15 cellular contexts compared by ENCODE assay signal in genomic region chr5:157180374-157181264, GRCh38. TPM values are rescaled to one million over a fixed set of nuclear protein-coding genes. Genes with fewer than 3 reads are reported as not detected.
DNase-seq lines count a peak whose midpoint lies in the region; ATAC-seq and TF ChIP-seq lines count a peak whose summit lies in the region.
"Had no signal": no experiment of that assay in that cellular context is flagged by ENCODE, and none has a peak within 500 bp of the region (broad histone marks: within the 10 kb centered on the region; RNA-seq: fewer than 3 reads in every experiment).

ITK (plus strand) TSS chr5:157180840; CDS start chr5:157180978, 138 bp downstream.

- no peaks in the 10 kb centered on the region for H3F3A ChIP-seq in smooth muscle cell (ENCODE audit: low read depth)

- H3K9me3 ChIP-seq in DND-41 (ENCODE audit: insufficient read depth, low read length, severe bottlenecking) (no peaks in the 10 kb centered on the region), smooth muscle cell (replicated peaks; ENCODE audit: low read depth) (no peaks in the 10 kb centered on the region)

- H3K36me3 ChIP-seq in DND-41 (ENCODE audit: insufficient read depth, low read length): peaks cover 25% of the 10 kb centered on the region
- no peaks in the 10 kb centered on the region for H3K36me3 ChIP-seq in smooth muscle cell (ENCODE audit: low read depth)

- H3K9ac ChIP-seq in DND-41 (ENCODE audit: low read depth, low read length): peak within 1 kb of the TSS; percentile 73
- no peak within 1 kb of the TSS for H3K9ac ChIP-seq in smooth muscle cell (ENCODE audit: low read depth)
- H3K9ac ChIP-seq: KMS-11 had no signal

- no peak for TF ChIP-seq CTCF in DND-41 (IDR thresholded peaks at IDR 0.05; ENCODE audit: borderline replicate concordance, extremely low read depth, low read length, poor library complexity, severe bottlenecking)
- TF ChIP-seq CTCF in smooth muscle cell (IDR thresholded peaks at IDR 0.05; ENCODE audit: borderline replicate concordance, insufficient read depth, poor library complexity, severe bottlenecking): no peak
- no peak for TF ChIP-seq CTCF in RWPE1 (conservative IDR thresholded peaks at IDR 0.05; ENCODE audit: low read depth)

- H3K27me3 ChIP-seq in DND-41 (ENCODE audit: insufficient read depth, low read length, poor library complexity) (no peaks in the 10 kb centered on the region), smooth muscle cell (ENCODE audit: low read depth) (peaks cover 21% of the 10 kb centered on the region)

- DNase-seq in DND-41 (peak; percentile 78), OCI-M1 (lab: John Stamatoyannopoulos, UW) (peak; percentile 8), smooth muscle cell (lab: John Stamatoyannopoulos, UW; ENCODE audit: unreplicated experiment) (no peak), NCI-H2171 treated with DMSO at 0.1 percent for 48 hours (lab: John Stamatoyannopoulos, UW) (no peak), RWPE1 (ENCODE audit: low spot score) (no peak)
- DNase-seq in activated naive CD4-positive, alpha-beta T cell treated with anti-CD3 and anti-CD28 coated beads, Interleukin-2, amount 50 U/mL, for 72 hours (ENCODE audit: low spot score in 2 of 2): no peak
- DNase-seq: C1 segment of cervical spinal cord; left ventricle myocardium superior; NCI-H2107; nucleus accumbens; stimulated activated naive B cell treated with anti-CD40 and anti-IgM and Interleukin-4, amounts not matched to agents 10 μg/mL and 1 μg/mL and 100 μg/mL, for 72 hours had no signal

- peaks cover 42 to 60% of the 10 kb centered on the region in 2 donors for H3K36me3 Mint-ChIP-seq in activated naive CD4-positive, alpha-beta T cell treated with anti-CD3 and anti-CD28 coated beads, Interleukin-2, amount 50 U/mL, for 72 hours
- H3K36me3 Mint-ChIP-seq: stimulated activated naive B cell treated with anti-CD40 and anti-IgM and Interleukin-4, amounts not matched to agents 10 μg/mL and 1 μg/mL and 100 μg/mL, for 72 hours had no signal

- H4K20me1 ChIP-seq in DND-41 (ENCODE audit: insufficient read depth, low read length) (peaks cover 8% of the 10 kb centered on the region; the same call in 1 of the 2 replicates), smooth muscle cell (ENCODE audit: low read depth) (no peaks in the 10 kb centered on the region)

- H3K4me1 ChIP-seq in DND-41 (ENCODE audit: insufficient read depth, low read length) (peaks cover 61% of the 10 kb centered on the region), smooth muscle cell (ENCODE audit: low read depth) (no peaks in the 10 kb centered on the region)

- CTCF ChIA-PET in RWPE1 (lab: Yijun Ruan, JAX): interaction anchor here (0.6 kb wide), 1 partner anchor 28 kb away, joined by 3 read pairs; no protein-coding TSS in a partner anchor

- peak within 1 kb of the TSS; percentile 53 for H2AFZ ChIP-seq in DND-41 (ENCODE audit: low read depth, low read length)
- H2AFZ ChIP-seq in smooth muscle cell (ENCODE audit: low read depth): peak within 1 kb of the TSS; percentile 30
- H2AFZ ChIP-seq: hepatocyte had no signal

- peak within 1 kb of the TSS; percentile 97 for H3K27ac ChIP-seq in DND-41 (ENCODE audit: low read length)
- no peak within 1 kb of the TSS for H3K27ac ChIP-seq in smooth muscle cell (ENCODE audit: low read depth)
- H3K27ac ChIP-seq in RWPE1: no peak within 1 kb of the TSS
- H3K27ac ChIP-seq: hepatocyte, KMS-11 had no signal

- H3K4me2 ChIP-seq in DND-41 (ENCODE audit: insufficient read depth, low read length) (peak within 1 kb of the TSS; percentile 68), smooth muscle cell (no peak within 1 kb of the TSS)
- H3K4me2 ChIP-seq: hepatocyte, KMS-11 had no signal

- no peaks in the 10 kb centered on the region for H3K9me3 Mint-ChIP-seq in activated naive CD4-positive, alpha-beta T cell treated with anti-CD3 and anti-CD28 coated beads, Interleukin-2, amount 50 U/mL, for 72 hours
- H3K9me3 Mint-ChIP-seq: stimulated activated naive B cell treated with anti-CD40 and anti-IgM and Interleukin-4, amounts not matched to agents 10 μg/mL and 1 μg/mL and 100 μg/mL, for 72 hours had no signal

- H3K4me3 ChIP-seq in DND-41 (ENCODE audit: low read depth in 1 of 2, low read length in 2 of 2): peak within 1 kb of the TSS; percentile 68 to 71
- H3K4me3 ChIP-seq in smooth muscle cell: no peak within 1 kb of the TSS
- H3K4me3 ChIP-seq: hepatocyte had no signal

- H3K79me2 ChIP-seq in DND-41 (ENCODE audit: insufficient read depth, low read length) (peaks cover 63% of the 10 kb centered on the region), smooth muscle cell (ENCODE audit: low read depth) (no peaks in the 10 kb centered on the region)
- H3K79me2 ChIP-seq: hepatocyte had no signal

- POLR2A ChIA-PET in RWPE1 (lab: Yijun Ruan, JAX; ENCODE audit: low non-redundant PET): no interaction called here

- WGBS in smooth muscle cell (ENCODE audit: low lambda C conversion rate): 78% methylated on average over 8 of the region's 8 CpGs

- H3K27ac Mint-ChIP-seq in activated naive CD4-positive, alpha-beta T cell treated with anti-CD3 and anti-CD28 coated beads, Interleukin-2, amount 50 U/mL, for 72 hours: peak within 1 kb of the TSS; percentile 99
- H3K27ac Mint-ChIP-seq: stimulated activated naive B cell treated with anti-CD40 and anti-IgM and Interleukin-4, amounts not matched to agents 10 μg/mL and 1 μg/mL and 100 μg/mL, for 72 hours had no signal

- ATAC-seq in DND-41 (ENCODE audit: insufficient read depth, low read depth): peak; percentile 86
- peak; percentile 59 to 74 for ATAC-seq in activated naive CD4-positive, alpha-beta T cell treated with anti-CD3 and anti-CD28 coated beads, Interleukin-2, amount 50 U/mL, for 72 hours
- ATAC-seq in GM18498 (IDR thresholded peaks at IDR 0.05; ENCODE audit: unreplicated experiment): no peak
- ATAC-seq: left ventricle myocardium superior; stimulated activated naive B cell treated with anti-CD40 and anti-IgM and Interleukin-4, amounts not matched to agents 10 μg/mL and 1 μg/mL and 100 μg/mL, for 72 hours had no signal

RNA-seq across cellular contexts. Expression of gene ITK, which starts in this region (rescaled TPM):
- 100 to 1,000 TPM; 203 to 308 TPM for total RNA-seq in activated naive CD4-positive, alpha-beta T cell treated with anti-CD3 and anti-CD28 coated beads, Interleukin-2, amount 50 U/mL, for 72 hours
- 1.7 and 1.8 TPM in 2 replicates for total RNA-seq in smooth muscle cell
- 0.97 TPM in 1 of 2 replicates, not detected in the other for polyA plus RNA-seq in smooth muscle cell
- total RNA-seq: epithelial cell of proximal tubule had no signal

Comparison
In these comparisons a context has a peak if more than half of its experiments do, and no peak if none do; other contexts are left out.
1. RNA of gene ITK (total RNA-seq): 203 to 308 TPM in activated naive CD4-positive, alpha-beta T cell treated with anti-CD3 and anti-CD28 coated beads, Interleukin-2, amount 50 U/mL, for 72 hours; 1.7 to 1.8 TPM in smooth muscle cell; every median in the first group is over 10 times any median in the second.
2. DNase-seq: peak in DND-41 (single experiment) and OCI-M1 (single experiment); none in activated naive CD4-positive, alpha-beta T cell treated with anti-CD3 and anti-CD28 coated beads, Interleukin-2, amount 50 U/mL, for 72 hours (0 of 2), smooth muscle cell (single experiment), NCI-H2171 treated with DMSO at 0.1 percent for 48 hours (single experiment) and RWPE1 (single experiment).